In genomic region chr9:130013326-130013725, GRCh38 we compare ENCODE assay signal across 19 cellular contexts. TPM values are rescaled to one million over a fixed set of nuclear protein-coding genes. Genes with fewer than 3 reads are reported as not detected.
DNase-seq lines count a peak whose midpoint lies in the region; ATAC-seq and TF ChIP-seq lines count a peak whose summit lies in the region.
"Had no signal": no experiment of that assay in that cellular context is flagged by ENCODE, and none has a peak within 500 bp of the region (broad histone marks: within the 10 kb centered on the region; RNA-seq: fewer than 3 reads in every experiment).

No MANE protein-coding gene starts in this region.

- POLR2A ChIA-PET in activated B cell treated with CpG ODN at 0.5 μM for 24 hours (lab: Charles Lee), result interaction anchor here (17.1 to 27.3 kb wide), 2 partner anchors 21 to 22 kb away, joined by 455 to 1209 read pairs; partner anchors contain the start of gene FNBP1

- H3K36me3 Mint-ChIP-seq in activated naive CD4-positive, alpha-beta T cell treated with anti-CD3 and anti-CD28 coated beads, Interleukin-2, amount 50 U/mL, for 24 hours, result peaks cover 24% of the 10 kb centered on the region
- H3K36me3 Mint-ChIP-seq in activated B cell treated with CpG ODN at 0.5 μM for 24 hours (ENCODE audit: low read depth), result peaks cover 57% of the 10 kb centered on the region
- H3K36me3 Mint-ChIP-seq in immature natural killer cell, result peaks cover 4 to 10% (median 7%) of the 10 kb centered on the region in 3 donors

- no peaks in the 10 kb centered on the region for H3K27me3 Mint-ChIP-seq in activated naive CD4-positive, alpha-beta T cell treated with anti-CD3 and anti-CD28 coated beads, Interleukin-2, amount 50 U/mL, for 24 hours
- H3K27me3 Mint-ChIP-seq in activated B cell treated with CpG ODN at 0.5 μM for 24 hours (no peaks in the 10 kb centered on the region), immature natural killer cell (ENCODE audit: low read depth in 3 of 3) (peaks cover 1 to 5% (median 2%) of the 10 kb centered on the region in 3 donors)

- CTCF ChIA-PET in activated B cell treated with CpG ODN at 0.5 μM for 24 hours (lab: Charles Lee), result no interaction called here

- peaks cover 81% of the 10 kb centered on the region for H3K4me1 Mint-ChIP-seq in activated naive CD4-positive, alpha-beta T cell treated with anti-CD3 and anti-CD28 coated beads, Interleukin-2, amount 50 U/mL, for 24 hours
- H3K4me1 Mint-ChIP-seq in activated B cell treated with CpG ODN at 0.5 μM for 24 hours (peaks cover 86% of the 10 kb centered on the region), immature natural killer cell (peaks cover 72 to 79% of the 10 kb centered on the region in 2 donors)
- H3K4me1 Mint-ChIP-seq: endodermal cell had no signal

- H3K4me3 Mint-ChIP-seq in activated naive CD4-positive, alpha-beta T cell treated with anti-CD3 and anti-CD28 coated beads, Interleukin-2, amount 50 U/mL, for 24 hours, result no peak overlapping the region
- H3K4me3 Mint-ChIP-seq in activated B cell treated with CpG ODN at 0.5 μM for 24 hours, result no peak overlapping the region
- H3K4me3 Mint-ChIP-seq in immature natural killer cell, result no peak overlapping the region
- H3K4me3 Mint-ChIP-seq: endodermal cell, HFFc6 had no signal

- no peaks in the 10 kb centered on the region for H3K9me3 Mint-ChIP-seq in activated naive CD4-positive, alpha-beta T cell treated with anti-CD3 and anti-CD28 coated beads, Interleukin-2, amount 50 U/mL, for 24 hours
- H3K9me3 Mint-ChIP-seq in activated B cell treated with CpG ODN at 0.5 μM for 24 hours, result peaks cover 2% of the 10 kb centered on the region
- no peaks in the 10 kb centered on the region for H3K9me3 Mint-ChIP-seq in immature natural killer cell
- H3K9me3 Mint-ChIP-seq: HFFc6 had no signal

- intact Hi-C loops in activated B cell treated with CpG ODN at 0.5 μM for 24 hours (cut with micrococcal nuclease), result no loop called here

- no peak for TF ChIP-seq CTCF in activated B cell treated with CpG ODN at 0.5 μM for 24 hours (IDR thresholded peaks at IDR 0.05)

- H3K27ac Mint-ChIP-seq in activated naive CD4-positive, alpha-beta T cell treated with anti-CD3 and anti-CD28 coated beads, Interleukin-2, amount 50 U/mL, for 24 hours, result peak overlapping the region; percentile 80
- H3K27ac Mint-ChIP-seq in activated B cell treated with CpG ODN at 0.5 μM for 24 hours (peak overlapping the region; percentile 81), immature natural killer cell (peak overlapping the region; percentile 24 to 81 (median 60))
- H3K27ac Mint-ChIP-seq: endodermal cell, HFFc6 had no signal

- no peak for DNase-seq in activated naive CD4-positive, alpha-beta T cell (lab: John Stamatoyannopoulos, UW)
- DNase-seq in activated B cell treated with CpG ODN at 0.5 μM for 24 hours (no peak), immature natural killer cell (no peak), OCI-M2 (lab: John Stamatoyannopoulos, UW; ENCODE audit: unreplicated experiment) (no peak), Ammon's horn (ENCODE audit: low spot score) (no peak), NCI-H1092 (lab: John Stamatoyannopoulos, UW) (no peak)
- DNase-seq: body of pancreas; COR-L47; DND-41; endodermal cell; HFFc6; NCI-H2107; NCI-H524 treated with DMSO at 0.1 percent for 48 hours; ovary; right cardiac atrium; RPMI8226; stimulated activated CD4-positive, alpha-beta T cell treated with anti-CD3 and anti-CD28 coated beads, Interleukin-15, amount 100 ng/mL, for 24 hours; T1000 had no signal

- no peak for ATAC-seq in activated B cell treated with CpG ODN at 0.5 μM for 24 hours (ENCODE audit: low read depth)
- ATAC-seq: body of pancreas, right cardiac atrium had no signal

RNA-seq across cellular contexts. Expression of gene FNBP1, which starts 29.7 kb away (rescaled TPM):
- 454 and 501 TPM in 2 replicates for total RNA-seq in activated B cell treated with CpG ODN at 0.5 μM for 24 hours
- polyA plus RNA-seq in immature natural killer cell, result 100 to 1,000 TPM; 113 to 136 (median 135) TPM

RNA-seq across cellular contexts. Expression of gene GPR107, which starts 40.4 kb away (rescaled TPM):
- total RNA-seq in activated B cell treated with CpG ODN at 0.5 μM for 24 hours, result 17.7 and 19.6 TPM in 2 replicates
- 1 to 10 TPM; 3.4 to 9.5 (median 5.9) TPM for polyA plus RNA-seq in immature natural killer cell
